In genomic region chrX:2498781-2499302, GRCh38 we compare ENCODE assay signal across 1 cellular context.
TF ChIP-seq lines count a peak whose summit lies in the region.

No MANE protein-coding gene starts in this region.

TF ChIP-seq in HepG2, 621 proteins besides CTCF, POLR2A, EP300 and RAD21 (continued from another document and continues in another):
- TF ChIP-seq ZBTB10 (CRISPR knock-in tag; IDR thresholded peaks at IDR 0.05; ENCODE audit: borderline replicate concordance) (no peak), KIAA2018 (CRISPR knock-in tag; IDR thresholded peaks at IDR 0.05; ENCODE audit: borderline replicate concordance) (no peak), HES4 (CRISPR knock-in tag; IDR thresholded peaks at IDR 0.05; ENCODE audit: borderline replicate concordance) (no peak), ZBTB1 (CRISPR knock-in tag; IDR thresholded peaks at IDR 0.05; ENCODE audit: borderline replicate concordance) (no peak), MAX (IDR thresholded peaks at IDR 0.05) (no peak), POLR2AphosphoS2 (IDR thresholded peaks at IDR 0.05; ENCODE audit: low read depth, low read length) (no peak), SMARCC2 (IDR thresholded peaks at IDR 0.05) (no peak), MIER2 (CRISPR knock-in tag; IDR thresholded peaks at IDR 0.05) (no peak), PHF20 (CRISPR knock-in tag; IDR thresholded peaks at IDR 0.05) (no peak), ZKSCAN1 (IDR thresholded peaks at IDR 0.05; ENCODE audit: low read length) (no peak), ZC3H4 (CRISPR knock-in tag; IDR thresholded peaks at IDR 0.05; ENCODE audit: borderline replicate concordance) (no peak), ZNF691 (CRISPR knock-in tag; IDR thresholded peaks at IDR 0.05; ENCODE audit: borderline replicate concordance, low read depth) (peak; percentile 28; the same call in 1 of the 2 replicates), GATAD2A (CRISPR knock-in tag; IDR thresholded peaks at IDR 0.05) (peak; percentile 25; the same call in 1 of the 2 replicates), ZNF883 (CRISPR knock-in tag; IDR thresholded peaks at IDR 0.05; ENCODE audit: not compliant biosample characterization) (no peak), ZNF619 (CRISPR knock-in tag; IDR thresholded peaks at IDR 0.05) (no peak), RFXAP (CRISPR knock-in tag; IDR thresholded peaks at IDR 0.05; ENCODE audit: borderline replicate concordance) (no peak), ZNF546 (CRISPR knock-in tag; conservative IDR thresholded peaks at IDR 0.05) (no peak), ZFP36 (IDR thresholded peaks at IDR 0.05; ENCODE audit: borderline replicate concordance, low read depth, low read length, partially characterized antibody) (no peak), ZNF629 (CRISPR knock-in tag; conservative IDR thresholded peaks at IDR 0.05) (no peak), ZSCAN21 (CRISPR knock-in tag; IDR thresholded peaks at IDR 0.05; ENCODE audit: borderline replicate concordance) (no peak), ZNF777 (CRISPR knock-in tag; IDR thresholded peaks at IDR 0.05) (no peak), SAP130 (CRISPR knock-in tag; IDR thresholded peaks at IDR 0.05; ENCODE audit: low read depth) (0 out of 2 replicates have a peak, but pooled peaks have one; percentile 22), ZMYM2 (CRISPR knock-in tag; IDR thresholded peaks at IDR 0.05) (no peak), SMAD3 (CRISPR knock-in tag; IDR thresholded peaks at IDR 0.05) (no peak), ZNF776 (CRISPR knock-in tag; IDR thresholded peaks at IDR 0.05) (no peak), HHEX (CRISPR knock-in tag; IDR thresholded peaks at IDR 0.05) (no peak), ZSCAN31 (CRISPR knock-in tag; IDR thresholded peaks at IDR 0.05; ENCODE audit: low read depth) (no peak), ATF5 (CRISPR knock-in tag; IDR thresholded peaks at IDR 0.05; ENCODE audit: low read depth) (no peak), SIX1 (CRISPR knock-in tag; IDR thresholded peaks at IDR 0.05; ENCODE audit: borderline replicate concordance) (no peak), BHLHE40 (IDR thresholded peaks at IDR 0.05; ENCODE audit: low read length) (no peak), ZNF18 (CRISPR knock-in tag; IDR thresholded peaks at IDR 0.05; ENCODE audit: insufficient replicate concordance) (no peak), ZBTB20 (CRISPR knock-in tag; IDR thresholded peaks at IDR 0.05; ENCODE audit: borderline replicate concordance, low read depth) (no peak), SOX13 (IDR thresholded peaks at IDR 0.05) (no peak), SOX13 (CRISPR knock-in tag; conservative IDR thresholded peaks at IDR 0.05 in 1 of 2, IDR thresholded peaks at IDR 0.05 in 1 of 2) (no peak), ZBTB7A (CRISPR knock-in tag; IDR thresholded peaks at IDR 0.05) (no peak), ZNF264 (CRISPR knock-in tag; IDR thresholded peaks at IDR 0.05) (no peak), ELF1 (CRISPR knock-in tag; IDR thresholded peaks at IDR 0.05) (no peak), AKNA (CRISPR knock-in tag; IDR thresholded peaks at IDR 0.05; ENCODE audit: borderline replicate concordance) (no peak), RFXANK (CRISPR knock-in tag; IDR thresholded peaks at IDR 0.05) (no peak), TRAFD1 (CRISPR knock-in tag; IDR thresholded peaks at IDR 0.05; ENCODE audit: borderline replicate concordance) (no peak), ZNF784 (CRISPR knock-in tag; IDR thresholded peaks at IDR 0.05; ENCODE audit: borderline replicate concordance) (no peak), HDAC1 (CRISPR knock-in tag; IDR thresholded peaks at IDR 0.05) (peak; percentile 8; the same call in 1 of the 2 replicates), ZNF451 (CRISPR knock-in tag; IDR thresholded peaks at IDR 0.05) (no peak)
